1 cellular context compared by ENCODE assay signal in genomic region chr17:50094753-50095616, GRCh38.
TF ChIP-seq lines count a peak whose summit lies in the region.

PDK2 (plus strand) TSS chr17:50095351; CDS start chr17:50095436, 85 bp downstream.

TF ChIP-seq in HepG2, 621 proteins besides CTCF, POLR2A, EP300 and RAD21 (continued from another document and continues in another):
- peak; percentile 59 for TF ChIP-seq THRA (CRISPR knock-in tag; IDR thresholded peaks at IDR 0.05; ENCODE audit: borderline replicate concordance)
- no peak for TF ChIP-seq PCBP2 (optimal IDR thresholded peaks at IDR 0.05; ENCODE audit: low read depth, low read length, poor library complexity, severe bottlenecking)
- peak; percentile 86 for TF ChIP-seq EED (CRISPR knock-in tag; IDR thresholded peaks at IDR 0.05)
- peak; percentile 91; the same call in 1 of the 2 replicates for TF ChIP-seq MTF2 (CRISPR knock-in tag; IDR thresholded peaks at IDR 0.05; ENCODE audit: borderline replicate concordance)
- peak; percentile 55 for TF ChIP-seq MIER2 (CRISPR knock-in tag; IDR thresholded peaks at IDR 0.05)
- peak; percentile 98 for TF ChIP-seq SP4 (CRISPR knock-in tag; IDR thresholded peaks at IDR 0.05)
- no peak; the same call in 1 of the 2 replicates for TF ChIP-seq REXO4 (CRISPR knock-in tag; IDR thresholded peaks at IDR 0.05; ENCODE audit: borderline replicate concordance)
- no peak for TF ChIP-seq TCF7L2 (IDR thresholded peaks at IDR 0.05; ENCODE audit: low read depth, low read length)
- TF ChIP-seq RFX1 (IDR thresholded peaks at IDR 0.05): no peak
- TF ChIP-seq FOXO4 (CRISPR knock-in tag; conservative IDR thresholded peaks at IDR 0.05): 0 out of 2 replicates have a peak, but pooled peaks have one; percentile 82
- peak; percentile 72 for TF ChIP-seq TAF1 (CRISPR knock-in tag; IDR thresholded peaks at IDR 0.05)
- TF ChIP-seq RFX3 (CRISPR knock-in tag; IDR thresholded peaks at IDR 0.05): 0 out of 2 replicates have a peak, but pooled peaks have one; percentile 7
- TF ChIP-seq ZNF142 (CRISPR knock-in tag; IDR thresholded peaks at IDR 0.05): peak; percentile 84; the same call in 1 of the 2 replicates
- peak; percentile 84 for TF ChIP-seq ZNF761 (CRISPR knock-in tag; conservative IDR thresholded peaks at IDR 0.05)
- peak; percentile 76; the same call in 1 of the 2 replicates for TF ChIP-seq ZNF550 (CRISPR knock-in tag; IDR thresholded peaks at IDR 0.05; ENCODE audit: borderline replicate concordance)
- no peak for TF ChIP-seq MAFF (IDR thresholded peaks at IDR 0.05; ENCODE audit: low read depth, low read length)
- no peak for TF ChIP-seq ZNF260 (CRISPR knock-in tag; IDR thresholded peaks at IDR 0.05; ENCODE audit: borderline replicate concordance, low read depth)
- 0 out of 2 replicates have a peak, but pooled peaks have one; percentile 30 for TF ChIP-seq ZNF572 (CRISPR knock-in tag; IDR thresholded peaks at IDR 0.05)
- no peak for TF ChIP-seq TEAD2 (CRISPR knock-in tag; IDR thresholded peaks at IDR 0.05)
- no peak for TF ChIP-seq KAT2B (IDR thresholded peaks at IDR 0.05; ENCODE audit: borderline replicate concordance, low read depth, low read length)
- TF ChIP-seq ZFP36L1 (CRISPR knock-in tag; IDR thresholded peaks at IDR 0.05): peak; percentile 87
- peak; percentile 72; the same call in 1 of the 2 replicates for TF ChIP-seq HOXA3 (CRISPR knock-in tag; IDR thresholded peaks at IDR 0.05)
- peak; percentile 79; the same call in 1 of the 2 replicates for TF ChIP-seq YEATS4 (CRISPR knock-in tag; IDR thresholded peaks at IDR 0.05; ENCODE audit: borderline replicate concordance)
- TF ChIP-seq GTF3A (CRISPR knock-in tag; conservative IDR thresholded peaks at IDR 0.05): no peak
- TF ChIP-seq ZSCAN29 (CRISPR knock-in tag; conservative IDR thresholded peaks at IDR 0.05): peak; percentile 90
- TF ChIP-seq ZZZ3 (CRISPR knock-in tag; IDR thresholded peaks at IDR 0.05; ENCODE audit: borderline replicate concordance): peak; percentile 16; the same call in 1 of the 2 replicates
- no peak for TF ChIP-seq ZNF234 (CRISPR knock-in tag; conservative IDR thresholded peaks at IDR 0.05)
- TF ChIP-seq ASH2L (IDR thresholded peaks at IDR 0.05; ENCODE audit: insufficient read length, low read depth, low read length): peak; percentile 48
- peak; percentile 60 for TF ChIP-seq ERF (CRISPR knock-in tag; IDR thresholded peaks at IDR 0.05)
- peak; percentile 69 for TF ChIP-seq HIC2 (CRISPR knock-in tag; IDR thresholded peaks at IDR 0.05; ENCODE audit: low read depth)
- TF ChIP-seq CHD4 (IDR thresholded peaks at IDR 0.05; ENCODE audit: borderline replicate concordance, low read length): peak; percentile 72; the same call in 1 of the 2 replicates
- no peak for TF ChIP-seq PRMT3 (CRISPR knock-in tag; IDR thresholded peaks at IDR 0.05; ENCODE audit: borderline replicate concordance, low read depth)
- TF ChIP-seq MYNN (CRISPR knock-in tag; IDR thresholded peaks at IDR 0.05; ENCODE audit: low read depth): peak; percentile 68; the same call in 1 of the 2 replicates
- no peak for TF ChIP-seq ZSCAN30 (CRISPR knock-in tag; IDR thresholded peaks at IDR 0.05)
- peak; percentile 81 for TF ChIP-seq GATAD1 (CRISPR knock-in tag; IDR thresholded peaks at IDR 0.05)
- TF ChIP-seq SP1 (IDR thresholded peaks at IDR 0.05): peak; percentile 85
- peak; percentile 100 for TF ChIP-seq SP1 (CRISPR knock-in tag; IDR thresholded peaks at IDR 0.05)
- TF ChIP-seq DR1 (CRISPR knock-in tag; IDR thresholded peaks at IDR 0.05): peak; percentile 14; the same call in 1 of the 2 replicates
- peak; percentile 80 for TF ChIP-seq CSRNP1 (CRISPR knock-in tag; IDR thresholded peaks at IDR 0.05)
- TF ChIP-seq ZNF513 (CRISPR knock-in tag; conservative IDR thresholded peaks at IDR 0.05): no peak
- TF ChIP-seq NCOA2 (CRISPR knock-in tag; IDR thresholded peaks at IDR 0.05): peak; percentile 62; the same call in 1 of the 2 replicates
- TF ChIP-seq MXI1 (IDR thresholded peaks at IDR 0.05; ENCODE audit: borderline replicate concordance, low read depth, low read length): peak; percentile 74; the same call in 1 of the 3 replicates
- 0 out of 2 replicates have a peak, but pooled peaks have one; percentile 41 for TF ChIP-seq MLXIP (CRISPR knock-in tag; IDR thresholded peaks at IDR 0.05; ENCODE audit: borderline replicate concordance)
- TF ChIP-seq FOXO1 (CRISPR knock-in tag; IDR thresholded peaks at IDR 0.05): peak; percentile 68
- TF ChIP-seq MEIS2 (CRISPR knock-in tag; IDR thresholded peaks at IDR 0.05): peak; percentile 56; the same call in 1 of the 2 replicates
- TF ChIP-seq ZNF704 (CRISPR knock-in tag; IDR thresholded peaks at IDR 0.05; ENCODE audit: borderline replicate concordance): no peak
- TF ChIP-seq ZNF138 (CRISPR knock-in tag; IDR thresholded peaks at IDR 0.05; ENCODE audit: low read depth): no peak; the same call in 1 of the 2 replicates
